In the genomic region with DNA sequence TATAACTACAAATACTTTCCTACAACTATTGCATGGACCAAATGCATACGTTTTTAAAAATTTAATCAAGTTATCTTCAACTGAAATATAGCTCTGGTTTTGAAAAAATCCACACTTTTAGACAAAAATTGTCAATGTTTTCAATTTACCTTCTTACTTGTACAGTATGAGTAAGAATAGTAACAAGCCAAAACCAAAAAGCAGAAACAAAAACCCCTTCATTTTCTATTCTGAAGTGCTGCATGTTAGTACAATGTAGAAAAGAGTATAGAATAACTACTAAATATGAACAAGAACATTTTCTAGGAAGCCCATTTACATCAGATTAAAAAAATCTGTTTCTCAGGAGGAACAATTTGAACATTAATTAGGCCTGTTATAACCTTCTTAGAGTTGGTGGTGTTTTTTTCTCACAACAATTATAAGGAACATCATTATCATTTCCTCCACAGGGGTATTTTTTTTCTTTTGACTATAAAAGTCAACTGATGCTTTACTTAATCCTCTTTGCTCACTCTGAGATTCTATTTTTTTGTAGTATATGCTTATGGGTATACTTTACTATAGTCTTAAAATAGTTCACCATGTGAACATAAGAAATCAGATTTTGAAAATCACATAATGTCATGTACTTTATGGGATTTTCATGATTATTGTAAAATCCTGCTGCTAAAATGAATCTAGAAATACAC, we compare ENCODE assay signal across 16 cellular contexts.
"Had no signal": no experiment of that assay in that cellular context is flagged by ENCODE, and none has a peak within 500 bp of the region (broad histone marks: within the 10 kb centered on the region; RNA-seq: fewer than 3 reads in every experiment).

No MANE protein-coding gene starts in this region.

- H3K9me3 ChIP-seq: prostate gland, right atrium auricular region, thyroid gland had no signal

- H3K4me1 ChIP-seq: prostate gland, right atrium auricular region, thyroid gland had no signal

- ATAC-seq: left cardiac atrium; naive thymus-derived CD4-positive, alpha-beta T cell had no signal

- H3K4me3 ChIP-seq: dorsolateral prefrontal cortex, neural progenitor cell, prostate gland, right atrium auricular region, thyroid gland had no signal

- H3K27me3 ChIP-seq: dorsolateral prefrontal cortex, neural progenitor cell, right atrium auricular region, thyroid gland had no signal

- H3K27ac ChIP-seq: dorsolateral prefrontal cortex, neural progenitor cell, prostate gland, right atrium auricular region, thyroid gland had no signal

- DNase-seq: activated CD4-positive, alpha-beta memory T cell treated with anti-CD3 and anti-CD28 coated beads for 36 hours; activated naive CD4-positive, alpha-beta T cell treated with Interleukin-2 at 50 U/mL for 16 hours; anterior cingulate cortex; caudate nucleus; dorsolateral prefrontal cortex; left cardiac atrium; mesenchymal stem cell; naive thymus-derived CD4-positive, alpha-beta T cell; stimulated activated CD4-positive, alpha-beta T cell treated with anti-CD3 and anti-CD28 coated beads, Interleukin-12 subunit alpha, Interleukin-12 subunit beta, amount 100 ng/mL, for 4 hours; stimulated activated CD4-positive, alpha-beta T cell treated with anti-CD3 and anti-CD28 coated beads, Interleukin-1b, Interleukin-23, amount 100 ng/mL, for 48 hours; stimulated activated CD8-positive, alpha-beta memory T cell treated with anti-CD3 and anti-CD28 coated beads, Interleukin-4, amount 100 ng/mL, for 48 hours; stimulated activated naive CD4-positive, alpha-beta T cell treated with Interleukin-2 at 50 U/mL for 16 hours; thyroid gland had no signal

- H3K36me3 ChIP-seq: neural progenitor cell, prostate gland, thyroid gland had no signal
